ENCODE assay signal across 26 cellular contexts in genomic region chr9:69340631-69341030, GRCh38.
"Had no signal": no experiment of that assay in that cellular context is flagged by ENCODE, and none has a peak within 500 bp of the region (broad histone marks: within the 10 kb centered on the region; RNA-seq: fewer than 3 reads in every experiment).

No MANE protein-coding gene starts in this region.

- DNase-seq: effector CD8-positive, alpha-beta T cell; effector memory CD8-positive, alpha-beta T cell; endodermal cell; erythroblast; esophagus squamous epithelium; foreskin fibroblast; foreskin melanocyte; gastrocnemius medialis; glutamatergic neuron; head of caudate nucleus; heart right ventricle; hippocampal formation; left cardiac atrium; left lung; left ventricle myocardium superior; lower lobe of right lung; mesenchymal stem cell; mucosa of descending colon had no signal

- H3K4me3 Mint-ChIP-seq: dendritic cell treated with granulocyte-macrophage colony-stimulating factor and Interleukin-4, amounts not matched to agents 40 ng/mL and 50 ng/mL, for 4 days; effector memory CD8-positive, alpha-beta T cell; endodermal cell; mesothelial cell of epicardium had no signal

- H3K27me3 ChIP-seq: esophagus squamous epithelium, gastrocnemius medialis, heart right ventricle, left lung had no signal

- H3K4me1 ChIP-seq: left lung, lower lobe of right lung had no signal

- H3K9me3 Mint-ChIP-seq: dendritic cell treated with granulocyte-macrophage colony-stimulating factor and Interleukin-4, amounts not matched to agents 40 ng/mL and 50 ng/mL, for 4 days; endodermal cell; mesothelial cell of epicardium had no signal

- ATAC-seq: effector memory CD8-positive, alpha-beta T cell; esophagus mucosa; gastrocnemius medialis; heart right ventricle; left cardiac atrium; left lung; left ventricle myocardium superior; lower lobe of right lung; mucosa of descending colon had no signal

- FAIRE-seq: colon, islet of Langerhans, keratinocyte had no signal

- H3K27ac ChIP-seq: coronary artery, epithelial cell of prostate, esophagus squamous epithelium, left lung, lower lobe of right lung had no signal

- H3K36me3 Mint-ChIP-seq: mesothelial cell of epicardium had no signal

- H3K9me3 ChIP-seq: esophagus squamous epithelium, gastrocnemius medialis, heart right ventricle, left lung, lower lobe of right lung, mucosa of descending colon had no signal

- H3K27ac Mint-ChIP-seq: dendritic cell treated with granulocyte-macrophage colony-stimulating factor and Interleukin-4, amounts not matched to agents 40 ng/mL and 50 ng/mL, for 4 days; effector memory CD8-positive, alpha-beta T cell; mesothelial cell of epicardium had no signal

- H3K4me3 ChIP-seq: coronary artery, esophagus squamous epithelium, gastrocnemius medialis, heart right ventricle, left lung, lower lobe of right lung, mucosa of descending colon had no signal

- H3K36me3 ChIP-seq: esophagus squamous epithelium, gastrocnemius medialis, heart right ventricle, left lung, lower lobe of right lung had no signal
